ENCODE assay signal across 11 cellular contexts in the genomic region with DNA sequence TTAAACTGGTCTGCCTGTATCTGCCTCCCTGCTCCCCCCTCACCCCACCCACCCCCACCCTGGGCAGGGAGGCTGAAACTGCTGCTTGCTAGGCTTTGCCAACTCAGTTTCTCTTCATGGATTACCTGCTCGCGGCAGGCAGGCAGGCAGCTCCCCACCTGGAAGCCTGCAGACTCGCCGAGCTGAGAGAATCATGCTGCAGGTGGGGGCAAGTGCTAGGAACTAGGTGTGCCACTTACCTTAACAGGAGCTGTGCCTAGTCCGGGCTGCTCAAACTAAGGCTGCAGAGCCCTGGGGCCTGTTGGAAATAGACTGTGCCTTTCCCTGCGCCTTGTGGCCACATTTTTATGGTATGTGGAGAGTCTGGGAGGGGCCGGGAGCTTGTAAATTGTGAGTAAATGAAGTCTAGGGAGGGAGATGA. TPM values are rescaled to one million over a fixed set of nuclear protein-coding genes. Genes with fewer than 3 reads are reported as not detected.
DNase-seq lines count a peak whose midpoint lies in the region; ATAC-seq and TF ChIP-seq lines count a peak whose summit lies in the region.
"Had no signal": no experiment of that assay in that cellular context is flagged by ENCODE, and none has a peak within 500 bp of the region (broad histone marks: within the 10 kb centered on the region; RNA-seq: fewer than 3 reads in every experiment).

No MANE protein-coding gene starts in this region.

- H3K36me3 Mint-ChIP-seq in CD4-positive, CD25-positive, alpha-beta regulatory T cell: peaks cover 13% of the 10 kb centered on the region
- peaks cover 6 to 7% of the 10 kb centered on the region in 2 donors for H3K36me3 Mint-ChIP-seq in naive B cell

- intact Hi-C loops in mammary epithelial cell (cut with micrococcal nuclease): no loop called here

- no peaks in the 10 kb centered on the region for H3K27me3 ChIP-seq in CD4-positive, CD25-positive, alpha-beta regulatory T cell (ENCODE audit: control insufficient read depth, insufficient read depth, low read length)
- H3K27me3 ChIP-seq in Loucy (ENCODE audit: insufficient read depth, low read length, poor library complexity, severe bottlenecking): no peaks in the 10 kb centered on the region
- H3K27me3 ChIP-seq in mammary epithelial cell (ENCODE audit: insufficient read depth, low read length): no peaks in the 10 kb centered on the region

- TF ChIP-seq POLR2A in erythroblast (IDR thresholded peaks at IDR 0.05; ENCODE audit: low read length): no peak

- H3K9me3 Mint-ChIP-seq in CD4-positive, CD25-positive, alpha-beta regulatory T cell: no peaks in the 10 kb centered on the region
- H3K9me3 Mint-ChIP-seq in naive B cell: no peaks in the 10 kb centered on the region

- H3K4me1 ChIP-seq in CD4-positive, CD25-positive, alpha-beta regulatory T cell (ENCODE audit: control insufficient read depth, insufficient read depth, low read length, poor library complexity, severe bottlenecking): peaks cover 79% of the 10 kb centered on the region
- H3K4me1 ChIP-seq in Loucy (ENCODE audit: insufficient read depth, low read length, poor library complexity, severe bottlenecking) (peaks cover 69% of the 10 kb centered on the region), mammary epithelial cell (ENCODE audit: insufficient read depth, low read length) (peaks cover 42% of the 10 kb centered on the region)

- H3K79me2 ChIP-seq in Loucy (ENCODE audit: insufficient read depth, low read length): peaks cover 89% of the 10 kb centered on the region
- peaks cover 92% of the 10 kb centered on the region for H3K79me2 ChIP-seq in mammary epithelial cell (ENCODE audit: insufficient read depth, low read length)

- BruUV-seq in mammary epithelial cell (replicated peaks; lab: Mats Ljungman, UMichigan): no TSS peak

- H3K9ac ChIP-seq in Loucy (ENCODE audit: low read depth, low read length, poor library complexity, severe bottlenecking) (peak overlapping the region; percentile 48), mammary epithelial cell (ENCODE audit: insufficient read depth, low read length) (no peak overlapping the region)

- H3K27ac ChIP-seq in CD4-positive, CD25-positive, alpha-beta regulatory T cell (ENCODE audit: insufficient read depth, low read length, poor library complexity, severe bottlenecking): peak overlapping the region; percentile 38
- H3K27ac ChIP-seq in mammary epithelial cell (ENCODE audit: insufficient read depth, low read depth, low read length): no peak overlapping the region

- CTCF ChIA-PET in mammary epithelial cell (lab: Charles Lee; ENCODE audit: low non-redundant PET): no interaction called here

- peaks cover 54% of the 10 kb centered on the region for H4K20me1 ChIP-seq in Loucy (ENCODE audit: insufficient read depth, low read length, poor library complexity, severe bottlenecking)
- peaks cover 3% of the 10 kb centered on the region for H4K20me1 ChIP-seq in mammary epithelial cell (ENCODE audit: insufficient read depth, low read length)

- peak overlapping the region; percentile 51 to 86 (median 82) for H3K4me3 Mint-ChIP-seq in CD4-positive, CD25-positive, alpha-beta regulatory T cell
- H3K4me3 Mint-ChIP-seq in naive B cell: peak overlapping the region in 7 of 8 donors; percentile 3 to 74 (median 42)

- peak overlapping the region; percentile 88 to 95 (median 92) for H3K27ac Mint-ChIP-seq in CD4-positive, CD25-positive, alpha-beta regulatory T cell
- H3K27ac Mint-ChIP-seq in naive B cell: peak overlapping the region; percentile 75 to 90 (median 76)

- H3K9me3 ChIP-seq in CD4-positive, CD25-positive, alpha-beta regulatory T cell (ENCODE audit: control insufficient read depth in 2 of 2, low read length in 2 of 2): no peaks in the 10 kb centered on the region
- H3K9me3 ChIP-seq in Loucy (ENCODE audit: insufficient read depth, low read depth, low read length): no peaks in the 10 kb centered on the region
- H3K9me3 ChIP-seq in mammary epithelial cell (replicated peaks; ENCODE audit: insufficient read depth, low read length): no peaks in the 10 kb centered on the region

- no peak for DNase-seq in CD4-positive, CD25-positive, alpha-beta regulatory T cell
- DNase-seq in mammary epithelial cell (peak; percentile 48), naive B cell (no peak), erythroblast (lab: John Stamatoyannopoulos, UW) (no peak), NCI-H748 treated with DMSO at 0.1 percent for 48 hours (lab: John Stamatoyannopoulos, UW) (no peak)
- DNase-seq: left cardiac atrium, NCI-H2107 had no signal

- H3K36me3 ChIP-seq in CD4-positive, CD25-positive, alpha-beta regulatory T cell (ENCODE audit: control insufficient read depth, insufficient read depth, low read length): peaks cover 4% of the 10 kb centered on the region
- H3K36me3 ChIP-seq in Loucy (ENCODE audit: insufficient read depth, low read length): peaks cover 3% of the 10 kb centered on the region; the same call in 1 of the 2 replicates
- no peaks in the 10 kb centered on the region for H3K36me3 ChIP-seq in mammary epithelial cell (ENCODE audit: insufficient read depth, low read length)

- ATAC-seq in CD4-positive, CD25-positive, alpha-beta regulatory T cell (ENCODE audit: low read depth in 2 of 2): no peak
- ATAC-seq in naive B cell (ENCODE audit: low read depth in 2 of 2) (no peak), HG03460 (IDR thresholded peaks at IDR 0.05; ENCODE audit: unreplicated experiment) (no peak), GM18870 (IDR thresholded peaks at IDR 0.05; ENCODE audit: unreplicated experiment) (no peak)
- ATAC-seq: activated CD4-positive, CD25-positive, alpha-beta regulatory T cell treated with anti-CD3 and anti-CD28 coated beads, Interleukin-2, amount 50 U/mL, for 24 hours; left cardiac atrium had no signal

- in situ Hi-C loops in mammary epithelial cell (cut with MboI; ENCODE audit: low sequenced_read_pairs in 2 of 2): loop anchor here in 1 of 2 donors (25.0 kb wide), 1 partner anchor 107 kb away; the partner anchor contains the start of gene ZFTA

- H3F3A ChIP-seq in Loucy (ENCODE audit: low read depth): peaks cover 8% of the 10 kb centered on the region

- H3K4me1 Mint-ChIP-seq in CD4-positive, CD25-positive, alpha-beta regulatory T cell: peaks cover 22 to 92% (median 64%) of the 10 kb centered on the region in 4 donors
- peaks cover 62 to 91% (median 81%) of the 10 kb centered on the region in 3 donors for H3K4me1 Mint-ChIP-seq in naive B cell

- peak overlapping the region; percentile 55 for H3K4me3 ChIP-seq in CD4-positive, CD25-positive, alpha-beta regulatory T cell (ENCODE audit: low read depth, low read length)
- H3K4me3 ChIP-seq in Loucy (ENCODE audit: low read length, poor library complexity, severe bottlenecking) (peak overlapping the region; percentile 42), mammary epithelial cell (replicated peaks in 1 of 3; ENCODE audit: insufficient read depth in 1 of 3, low read depth in 2 of 3, low read length in 3 of 3) (no peak overlapping the region)

- dilution Hi-C loops in mammary epithelial cell (cut with HindIII; ENCODE audit: low sequenced_read_pairs): no loop called here

- H3K27me3 Mint-ChIP-seq in CD4-positive, CD25-positive, alpha-beta regulatory T cell: no peaks in the 10 kb centered on the region
- no peaks in the 10 kb centered on the region for H3K27me3 Mint-ChIP-seq in naive B cell

- no peak overlapping the region for H2AFZ ChIP-seq in Loucy (ENCODE audit: low read length)
- H2AFZ ChIP-seq in mammary epithelial cell (ENCODE audit: low read depth, low read length): no peak overlapping the region

- WGBS in mammary epithelial cell (ENCODE audit: low coverage, missing lambda C conversion rate): 11% methylated on average over 7 of the region's 7 CpGs

- no peak for TF ChIP-seq CTCF in Loucy (conservative IDR thresholded peaks at IDR 0.05; ENCODE audit: low read length)
- TF ChIP-seq CTCF in mammary epithelial cell (conservative IDR thresholded peaks at IDR 0.05 in 1 of 2, IDR thresholded peaks at IDR 0.05 in 1 of 2; ENCODE audit: extremely low read depth in 1 of 2, insufficient read depth in 1 of 2, low read depth in 1 of 2, low read length in 2 of 2): no peak

- H3K9me2 ChIP-seq in Loucy (replicated peaks; ENCODE audit: low read depth, low read length): no peaks in the 10 kb centered on the region

- H3K4me2 ChIP-seq in Loucy (ENCODE audit: low read depth, low read length, poor library complexity, severe bottlenecking) (peak overlapping the region; percentile 65), mammary epithelial cell (ENCODE audit: insufficient read depth, low read depth, low read length) (peak overlapping the region; percentile 44)

RNA-seq across cellular contexts. Expression of gene MARK2, which starts 30.3 kb away (rescaled TPM):
- 66.6 TPM for total RNA-seq in CD4-positive, CD25-positive, alpha-beta regulatory T cell
- 10 to 100 TPM; 29.3 to 39.9 (median 36.4) TPM for polyA plus RNA-seq in CD4-positive, CD25-positive, alpha-beta regulatory T cell
- 10 to 100 TPM; 26.7 to 64.4 TPM for total RNA-seq in mammary epithelial cell
- polyA plus RNA-seq in mammary epithelial cell: 38.9 TPM
- polyA minus RNA-seq in mammary epithelial cell: 79.0 TPM
- polyA plus RNA-seq in naive B cell (ENCODE audit: low read depth in 6 of 6): 10 to 100 TPM; 31.0 to 66.8 (median 42.9) TPM

RNA-seq across cellular contexts. Expression of gene RCOR2, which starts 47.8 kb away (rescaled TPM):
- total RNA-seq in CD4-positive, CD25-positive, alpha-beta regulatory T cell: not detected
- polyA plus RNA-seq in CD4-positive, CD25-positive, alpha-beta regulatory T cell: not detected
- total RNA-seq in mammary epithelial cell: under 1 TPM; 0.14 to 0.17 TPM
- polyA plus RNA-seq in mammary epithelial cell (0.08 TPM), naive B cell (ENCODE audit: low read depth in 6 of 6) (not detected)
- polyA minus RNA-seq in mammary epithelial cell: not detected

RNA-seq across cellular contexts. Expression of gene SPINDOC, which starts 55.9 kb away (rescaled TPM):
- total RNA-seq in CD4-positive, CD25-positive, alpha-beta regulatory T cell: 11.1 TPM
- under 1 TPM; 0.41 to 1.00 (median 0.58) TPM for polyA plus RNA-seq in CD4-positive, CD25-positive, alpha-beta regulatory T cell
- total RNA-seq in mammary epithelial cell: 10 to 100 TPM; 19.2 to 24.4 TPM
- polyA plus RNA-seq in mammary epithelial cell (14.3 TPM), naive B cell (ENCODE audit: low read depth in 6 of 6) (under 1 TPM; 0.24 to 0.78 (median 0.60) TPM)
- 3.7 TPM for polyA minus RNA-seq in mammary epithelial cell

Comparison
In these comparisons a context has a peak if more than half of its experiments do, and no peak if none do; other contexts are left out.
1. H3K4me3 ChIP-seq: peak in CD4-positive, CD25-positive, alpha-beta regulatory T cell (single experiment) and Loucy (single experiment); none in mammary epithelial cell (0 of 3).